ENCODE assay signal across 8 cellular contexts in the genomic region with DNA sequence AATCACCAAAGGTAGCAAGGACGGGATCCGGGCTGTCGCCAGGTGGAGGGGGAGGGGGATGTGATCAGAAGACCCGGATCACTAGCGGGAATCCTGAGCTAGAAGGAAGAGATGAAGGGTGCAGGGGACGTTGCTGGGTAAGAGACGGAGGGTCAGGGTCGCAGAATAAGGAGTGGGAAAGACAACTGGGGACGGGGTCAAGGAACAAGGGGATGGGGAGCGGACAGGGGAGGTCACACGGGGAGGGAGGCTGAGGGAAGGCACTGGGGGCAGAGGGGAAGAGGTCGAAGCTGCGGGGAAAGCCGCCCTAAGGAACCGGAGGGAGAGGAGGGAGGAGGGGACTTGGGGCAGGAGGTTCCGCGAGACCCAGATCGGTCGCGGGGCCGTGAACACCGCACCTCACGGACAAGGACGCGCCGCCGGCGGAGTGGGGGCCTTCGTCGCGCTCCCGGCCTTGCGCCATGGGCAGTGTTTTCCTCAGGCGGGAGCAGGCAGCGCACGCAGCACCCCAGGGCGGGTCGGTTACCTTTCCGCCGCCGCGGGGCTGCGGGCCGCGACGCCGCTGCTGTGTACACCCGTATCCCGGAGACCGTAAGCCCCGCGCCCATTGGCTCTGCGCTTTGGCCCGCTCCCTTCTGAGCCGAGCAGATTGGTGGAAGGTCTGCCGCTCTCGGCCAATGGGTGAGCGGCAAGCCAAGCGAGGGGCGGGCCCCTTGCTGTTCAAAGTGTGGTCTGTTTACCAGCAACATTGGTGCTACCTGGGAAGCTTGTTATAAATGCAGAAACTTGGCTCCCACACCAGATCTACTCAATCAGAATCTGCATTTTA. TPM values are rescaled to one million over a fixed set of nuclear protein-coding genes. Genes with fewer than 3 reads are reported as not detected.
DNase-seq lines count a peak whose midpoint lies in the region; ATAC-seq, FAIRE-seq and TF ChIP-seq lines count a peak whose summit lies in the region.

A gene with protein sequence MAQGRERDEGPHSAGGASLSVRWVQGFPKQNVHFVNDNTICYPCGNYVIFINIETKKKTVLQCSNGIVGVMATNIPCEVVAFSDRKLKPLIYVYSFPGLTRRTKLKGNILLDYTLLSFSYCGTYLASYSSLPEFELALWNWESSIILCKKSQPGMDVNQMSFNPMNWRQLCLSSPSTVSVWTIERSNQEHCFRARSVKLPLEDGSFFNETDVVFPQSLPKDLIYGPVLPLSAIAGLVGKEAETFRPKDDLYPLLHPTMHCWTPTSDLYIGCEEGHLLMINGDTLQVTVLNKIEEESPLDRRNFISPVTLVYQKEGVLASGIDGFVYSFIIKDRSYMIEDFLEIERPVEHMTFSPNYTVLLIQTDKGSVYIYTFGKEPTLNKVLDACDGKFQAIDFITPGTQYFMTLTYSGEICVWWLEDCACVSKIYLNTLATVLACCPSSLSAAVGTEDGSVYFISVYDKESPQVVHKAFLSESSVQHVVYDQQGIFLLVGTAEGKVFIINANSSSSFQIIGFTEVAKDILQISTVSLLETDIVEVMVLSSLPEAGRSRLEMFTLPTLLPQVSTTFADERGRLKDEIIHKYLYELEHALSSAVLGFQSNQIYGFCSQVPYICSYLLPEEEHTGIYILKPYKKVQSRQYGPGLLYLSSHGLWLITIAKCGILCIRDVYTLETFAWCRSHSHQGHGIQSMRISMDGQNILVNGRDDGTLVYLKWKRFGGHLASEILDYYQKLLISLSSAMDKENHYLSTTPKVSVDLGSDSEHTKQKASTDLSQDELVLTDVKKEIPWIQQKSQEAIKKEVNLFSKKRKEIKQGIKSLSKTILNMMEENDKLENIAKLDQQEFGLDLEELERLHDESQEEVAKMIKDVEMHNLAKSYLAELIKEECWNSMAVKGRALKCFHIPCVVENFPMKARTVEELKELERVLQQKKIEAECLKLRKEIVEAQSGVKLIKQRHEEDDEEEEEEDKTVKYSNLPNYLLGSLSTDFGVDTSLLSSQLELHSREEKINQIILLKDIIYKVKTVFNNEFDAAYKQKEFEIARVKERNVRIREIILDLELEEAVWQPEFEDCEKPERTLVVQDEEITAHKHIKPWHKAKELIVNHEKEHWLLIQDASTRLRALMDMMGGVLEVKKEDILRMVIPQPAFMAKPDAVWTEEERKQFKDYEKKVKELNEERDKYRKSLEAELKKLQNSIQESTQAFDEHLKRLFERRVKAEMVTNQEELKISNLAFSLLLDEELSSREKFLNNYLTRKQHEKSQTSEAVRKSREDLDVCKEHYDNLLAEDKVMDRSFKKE (N-terminal part only) (minus strand): TSS at position 581 of the 829 bp plus-strand sequence. CDS start 118 bp downstream, at position 463.

- CTCF ChIA-PET in activated CD4-positive, alpha-beta T cell treated with anti-CD3 and anti-CD28 coated beads, Interleukin-2, amount 10 ng/mL, durations not matched to agents 7 days and 5 days (lab: Charles Lee): interaction anchor here (1.1 to 1.6 kb wide), 4 partner anchors 10 to 342 kb away, joined by 3 to 4 read pairs (median 4); a partner anchor contains a TSS

- H3K27ac Mint-ChIP-seq in activated CD4-positive, alpha-beta T cell treated with anti-CD3 and anti-CD28 coated beads, Interleukin-2, amount 10 ng/mL, durations not matched to agents 7 days and 5 days: peak within 1 kb of the TSS; percentile 83

- FAIRE-seq in GM19239 (lab: Jason Lieb, UNC): peak; percentile 96

- H3K27ac ChIP-seq in coronary artery: no peak within 1 kb of the TSS

- TF ChIP-seq CTCF in AG10803 (conservative IDR thresholded peaks at IDR 0.05; ENCODE audit: low read length) (no peak), coronary artery (IDR thresholded peaks at IDR 0.05) (no peak)

- peak; percentile 100 for ATAC-seq in HG03439 (IDR thresholded peaks at IDR 0.05; ENCODE audit: unreplicated experiment)

- peaks cover 13% of the 10 kb centered on the region for H3K9me3 Mint-ChIP-seq in activated CD4-positive, alpha-beta T cell treated with anti-CD3 and anti-CD28 coated beads, Interleukin-2, amount 10 ng/mL, durations not matched to agents 7 days and 5 days

- POLR2A ChIA-PET in activated CD4-positive, alpha-beta T cell treated with anti-CD3 and anti-CD28 coated beads, Interleukin-2, amount 10 ng/mL, durations not matched to agents 7 days and 5 days (lab: Charles Lee): no interaction called here

- peak within 1 kb of the TSS; percentile 88 for H3K4me3 Mint-ChIP-seq in activated CD4-positive, alpha-beta T cell treated with anti-CD3 and anti-CD28 coated beads, Interleukin-2, amount 10 ng/mL, durations not matched to agents 7 days and 5 days

- peaks cover 44% of the 10 kb centered on the region for H3K27me3 Mint-ChIP-seq in activated CD4-positive, alpha-beta T cell treated with anti-CD3 and anti-CD28 coated beads, Interleukin-2, amount 10 ng/mL, durations not matched to agents 7 days and 5 days

- H3K36me3 Mint-ChIP-seq in activated CD4-positive, alpha-beta T cell treated with anti-CD3 and anti-CD28 coated beads, Interleukin-2, amount 10 ng/mL, durations not matched to agents 7 days and 5 days (ENCODE audit: low read depth): no peaks in the 10 kb centered on the region

- H3K4me1 Mint-ChIP-seq in activated CD4-positive, alpha-beta T cell treated with anti-CD3 and anti-CD28 coated beads, Interleukin-2, amount 10 ng/mL, durations not matched to agents 7 days and 5 days: peaks cover 14% of the 10 kb centered on the region

- DNase-seq in AG10803 (ENCODE audit: low read depth) (peak; percentile 93), GM19239 (ENCODE audit: insufficient read length, low spot score) (peak; percentile 99), NCI-H510A treated with DMSO at 0.1 percent for 48 hours (lab: John Stamatoyannopoulos, UW) (peak; percentile 97), coronary artery (ENCODE audit: low spot score) (peak; percentile 97), kidney tubule cell (ENCODE audit: low spot score) (peak; percentile 97)
- peak; percentile 99 for DNase-seq in activated CD4-positive, alpha-beta T cell treated with anti-CD3 and anti-CD28 coated beads, Interleukin-2, amount 10 ng/mL, durations not matched to agents 7 days and 5 days
- DNase-seq in stimulated activated CD4-positive, alpha-beta T cell treated with anti-CD3 and anti-CD28 coated beads, Interleukin-15, amount 100 ng/mL, for 48 hours (ENCODE audit: low read depth in 2 of 2): peak; percentile 98 to 99

- peak within 1 kb of the TSS; percentile 89 for H3K4me3 ChIP-seq in AG10803 (ENCODE audit: low read length)
- H3K4me3 ChIP-seq in coronary artery: peak within 1 kb of the TSS; percentile 94

RNA-seq across cellular contexts. Expression of the gene that starts here (rescaled TPM):
- not detected for total RNA-seq in activated CD4-positive, alpha-beta T cell treated with anti-CD3 and anti-CD28 coated beads, Interleukin-2, amount 10 ng/mL, durations not matched to agents 7 days and 5 days

Comparison
In these comparisons a context has a peak if more than half of its experiments do, and no peak if none do; other contexts are left out.
1. Peak in DNase-seq in activated CD4-positive, alpha-beta T cell treated with anti-CD3 and anti-CD28 coated beads, Interleukin-2, amount 10 ng/mL, durations not matched to agents 7 days and 5 days; RNA of the gene not detected or under 1 TPM.